Comparison of ENCODE assay signal across 8 cellular contexts in genomic region chr19:19342086-19343015, GRCh38. TPM values are rescaled to one million over a fixed set of nuclear protein-coding genes. Genes with fewer than 3 reads are reported as not detected.
DNase-seq lines count a peak whose midpoint lies in the region; ATAC-seq and TF ChIP-seq lines count a peak whose summit lies in the region.

No MANE protein-coding gene starts in this region.

- H3F3A ChIP-seq in SK-N-SH (replicated peaks; ENCODE audit: insufficient read depth), result no peaks in the 10 kb centered on the region

- H4K20me1 ChIP-seq in SK-N-SH (ENCODE audit: insufficient read depth), result no peaks in the 10 kb centered on the region

- no peaks in the 10 kb centered on the region for H3K9me2 ChIP-seq in SK-N-SH

- H3K9me3 ChIP-seq in SK-N-SH, result no peaks in the 10 kb centered on the region
- no peaks in the 10 kb centered on the region for H3K9me3 ChIP-seq in ovary

- WGBS in SK-N-SH (ENCODE audit: low lambda C conversion rate), result 50% methylated on average over 19 of the region's 28 CpGs
- 57 to 65% (median 58%) methylated on average over 28 of the region's 28 CpGs for WGBS in ovary, 3 donors

- no peaks in the 10 kb centered on the region for H3K79me2 ChIP-seq in SK-N-SH (ENCODE audit: insufficient read depth)

- peak; percentile 70 for TF ChIP-seq RAD21 in SK-N-SH (IDR thresholded peaks at IDR 0.05; ENCODE audit: low read length)

- POLR2A ChIA-PET in SK-N-SH (lab: Yijun Ruan, JAX), result interaction anchor here (0.6 to 1.0 kb wide), 3 partner anchors 9 to 149 kb away, joined by 3 to 6 read pairs (median 3); no protein-coding TSS in a partner anchor

- H3K27me3 ChIP-seq in SK-N-SH (ENCODE audit: insufficient read depth), result no peaks in the 10 kb centered on the region
- no peaks in the 10 kb centered on the region for H3K27me3 ChIP-seq in ovary

- H3K4me1 ChIP-seq in SK-N-SH (ENCODE audit: control insufficient read depth in 1 of 2, insufficient read depth in 2 of 2, low read depth in 1 of 2, low read length in 1 of 2) (no peaks in the 10 kb centered on the region), ovary (ENCODE audit: insufficient read depth) (no peaks in the 10 kb centered on the region)

- DNase-seq in GM03348 (ENCODE audit: low spot score) (peak; percentile 85), M059J (ENCODE audit: low read depth) (peak; percentile 31), SK-N-SH (peak; percentile 94), fibroblast of the aortic adventitia (ENCODE audit: low read depth) (peak; percentile 31), ovary (peak in 4 of 5 donors; percentile 43 to 68 (median 58))

- intact Hi-C loops in ovary (cut with DNase I), result no loop called here

- ATAC-seq in GM21576 (IDR thresholded peaks at IDR 0.05; ENCODE audit: unreplicated experiment) (no peak), GM21423 (IDR thresholded peaks at IDR 0.05; ENCODE audit: unreplicated experiment) (no peak), HG02884 (IDR thresholded peaks at IDR 0.05; ENCODE audit: unreplicated experiment) (no peak)

- CTCF ChIA-PET in SK-N-SH (lab: Yijun Ruan, JAX), result interaction anchor here (0.6 to 3.7 kb wide), 55 partner anchors 10 to 282 kb away, joined by 3 to 55 read pairs (median 5); partner anchors contain the start of genes BORCS8, MAU2, MEF2B and NR2C2AP

- no peak for TF ChIP-seq POLR2A in ovary (IDR thresholded peaks at IDR 0.05)

- H3K4me2 ChIP-seq in SK-N-SH, result no peak overlapping the region

- TF ChIP-seq EP300 in SK-N-SH (IDR thresholded peaks at IDR 0.05; ENCODE audit: borderline replicate concordance in 1 of 2, low read depth in 1 of 2, low read length in 1 of 2) (no peak), ovary (IDR thresholded peaks at IDR 0.05) (no peak)

- H3K4me3 ChIP-seq in SK-N-SH (ENCODE audit: low read depth in 2 of 2, low read length in 1 of 2) (peak overlapping the region in 1 of 2 experiments; percentile 44; a peak in 1 of 4 replicates), fibroblast of the aortic adventitia (ENCODE audit: low read depth, low read length) (no peak overlapping the region), ovary (no peak overlapping the region)

- H3K36me3 ChIP-seq in SK-N-SH (replicated peaks in 1 of 2; ENCODE audit: control insufficient read depth in 1 of 2, insufficient read depth in 2 of 2, low read length in 1 of 2) (peaks cover 25 to 71% of the 10 kb centered on the region in 2 experiments), ovary (no peaks in the 10 kb centered on the region)

- no peak overlapping the region; a peak in 1 of 4 replicates for H3K27ac ChIP-seq in SK-N-SH (ENCODE audit: low read depth in 2 of 2, low read length in 1 of 2)
- H3K27ac ChIP-seq in ovary, result no peak overlapping the region

- no peak overlapping the region for H3K9ac ChIP-seq in SK-N-SH

- TF ChIP-seq CTCF in SK-N-SH (IDR thresholded peaks at IDR 0.05) (peak; percentile 91), fibroblast of the aortic adventitia (IDR thresholded peaks at IDR 0.05; ENCODE audit: insufficient read depth, low read length) (peak; percentile 70), ovary (IDR thresholded peaks at IDR 0.05) (peak in 1 of 3 donors; percentile 40)

- H2AFZ ChIP-seq in SK-N-SH (ENCODE audit: low read depth), result no peak overlapping the region

TF ChIP-seq in SK-N-SH, 30 proteins besides CTCF, POLR2A, EP300 and RAD21 (continues in another document):
- TF ChIP-seq MEF2A (IDR thresholded peaks at IDR 0.05; ENCODE audit: borderline replicate concordance, low read depth) (no peak), ZBTB33 (IDR thresholded peaks at IDR 0.05; ENCODE audit: borderline replicate concordance, low read depth) (no peak), FOXM1 (IDR thresholded peaks at IDR 0.05; ENCODE audit: low read depth) (no peak), MAX (IDR thresholded peaks at IDR 0.05; ENCODE audit: low read depth) (peak; percentile 40; the same call in 1 of the 2 replicates), TCF12 (IDR thresholded peaks at IDR 0.05) (no peak), SMC3 (IDR thresholded peaks at IDR 0.05; ENCODE audit: low read depth, low read length) (peak; percentile 63), GATA2 (CRISPR knock-in tag; IDR thresholded peaks at IDR 0.05) (no peak), IRF3 (IDR thresholded peaks at IDR 0.05; ENCODE audit: low read depth, low read length) (no peak), EZH2phosphoT487 (IDR thresholded peaks at IDR 0.05; ENCODE audit: borderline replicate concordance, low read depth) (no peak), REST (IDR thresholded peaks at IDR 0.05; ENCODE audit: low read depth, low read length) (no peak), YY1 (IDR thresholded peaks at IDR 0.05; ENCODE audit: low read depth) (no peak), USF2 (IDR thresholded peaks at IDR 0.05; ENCODE audit: borderline replicate concordance, low read depth, low read length) (no peak)

RNA-seq across cellular contexts. Expression of gene MAU2, which starts 21.7 kb away (rescaled TPM):
- total RNA-seq in M059J (2014; rRNA removed; shearing (Covaris generic)), result 30.2 and 31.1 TPM in 2 replicates
- polyA plus RNA-seq in SK-N-SH (2012; rRNA removed), result 17.6 and 19.4 TPM in 2 replicates
- 7.0 and 10.5 TPM in 2 replicates for polyA plus RNA-seq in SK-N-SH (2012; cell fraction: cytosol; rRNA removed)
- 64.3 and 65.8 TPM in 2 replicates for polyA plus RNA-seq in SK-N-SH (2012; cell fraction: nucleus; rRNA removed)
- total RNA-seq in fibroblast of the aortic adventitia (ENCODE audit: low replicate concordance), result 32.4 and 34.6 TPM in 2 replicates
- 10 to 100 TPM; 48.3 to 77.0 (median 61.7) TPM for total RNA-seq in ovary
- polyA plus RNA-seq in ovary, result 10 to 100 TPM; 12.4 to 33.2 TPM

RNA-seq across cellular contexts. Expression of gene SUGP1, which starts 22.0 kb away (rescaled TPM):
- 22.3 and 23.4 TPM in 2 replicates for total RNA-seq in M059J (2014; rRNA removed; shearing (Covaris generic))
- polyA plus RNA-seq in SK-N-SH (2012; rRNA removed) (35.1 and 43.2 TPM in 2 replicates), ovary (10 to 100 TPM; 27.6 to 29.0 TPM)
- polyA plus RNA-seq in SK-N-SH (2012; cell fraction: cytosol; rRNA removed), result 25.3 and 28.0 TPM in 2 replicates
- 97.2 and 105 TPM in 2 replicates for polyA plus RNA-seq in SK-N-SH (2012; cell fraction: nucleus; rRNA removed)
- total RNA-seq in fibroblast of the aortic adventitia (ENCODE audit: low replicate concordance) (22.6 and 32.4 TPM in 2 replicates), ovary (10 to 100 TPM; 14.7 to 42.9 (median 37.3) TPM)

Comparison
In these comparisons a context has a peak if more than half of its experiments do, and no peak if none do; other contexts are left out.
1. DNase-seq: peak in every context shown above with its lines; median percentile 94 in SK-N-SH; 85 in GM03348; 58 in ovary; 31 in M059J; 31 in fibroblast of the aortic adventitia.